In the genomic region with DNA sequence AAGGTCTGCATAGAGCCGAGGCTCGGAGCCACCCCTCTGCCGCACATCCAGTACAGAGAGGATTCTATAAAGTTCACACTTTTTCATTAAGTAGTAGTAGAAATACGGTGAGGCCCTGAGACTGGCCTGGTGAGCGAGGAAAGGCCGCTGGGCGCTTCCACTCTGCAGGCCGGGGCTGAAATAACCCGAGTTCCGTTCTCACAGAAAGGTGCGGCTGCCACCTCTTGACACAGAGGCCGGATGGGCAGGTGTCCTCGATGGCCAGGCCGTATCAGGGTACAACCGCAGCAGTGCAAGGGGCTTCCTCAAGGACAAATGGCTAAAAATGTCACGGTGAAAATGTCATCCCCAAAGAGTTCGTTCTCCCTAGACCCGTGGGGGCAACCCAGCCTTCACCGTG, we compare ENCODE assay signal across 1 cellular context.
TF ChIP-seq lines count a peak whose summit lies in the region.

No MANE protein-coding gene starts in this region.

TF ChIP-seq in WTC11, 78 proteins besides CTCF, POLR2A, EP300 and RAD21 (continued from another document):
- TF ChIP-seq, protein P1, sequence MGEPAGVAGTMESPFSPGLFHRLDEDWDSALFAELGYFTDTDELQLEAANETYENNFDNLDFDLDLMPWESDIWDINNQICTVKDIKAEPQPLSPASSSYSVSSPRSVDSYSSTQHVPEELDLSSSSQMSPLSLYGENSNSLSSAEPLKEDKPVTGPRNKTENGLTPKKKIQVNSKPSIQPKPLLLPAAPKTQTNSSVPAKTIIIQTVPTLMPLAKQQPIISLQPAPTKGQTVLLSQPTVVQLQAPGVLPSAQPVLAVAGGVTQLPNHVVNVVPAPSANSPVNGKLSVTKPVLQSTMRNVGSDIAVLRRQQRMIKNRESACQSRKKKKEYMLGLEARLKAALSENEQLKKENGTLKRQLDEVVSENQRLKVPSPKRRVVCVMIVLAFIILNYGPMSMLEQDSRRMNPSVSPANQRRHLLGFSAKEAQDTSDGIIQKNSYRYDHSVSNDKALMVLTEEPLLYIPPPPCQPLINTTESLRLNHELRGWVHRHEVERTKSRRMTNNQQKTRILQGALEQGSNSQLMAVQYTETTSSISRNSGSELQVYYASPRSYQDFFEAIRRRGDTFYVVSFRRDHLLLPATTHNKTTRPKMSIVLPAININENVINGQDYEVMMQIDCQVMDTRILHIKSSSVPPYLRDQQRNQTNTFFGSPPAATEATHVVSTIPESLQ (CRISPR knock-in tag; IDR thresholded peaks at IDR 0.05) = no peak
- TF ChIP-seq ZNF219 (CRISPR knock-in tag; IDR thresholded peaks at IDR 0.05; ENCODE audit: borderline replicate concordance) = no peak
- no peak for TF ChIP-seq NR1H2 (CRISPR knock-in tag; IDR thresholded peaks at IDR 0.05)
- TF ChIP-seq, protein P2, sequence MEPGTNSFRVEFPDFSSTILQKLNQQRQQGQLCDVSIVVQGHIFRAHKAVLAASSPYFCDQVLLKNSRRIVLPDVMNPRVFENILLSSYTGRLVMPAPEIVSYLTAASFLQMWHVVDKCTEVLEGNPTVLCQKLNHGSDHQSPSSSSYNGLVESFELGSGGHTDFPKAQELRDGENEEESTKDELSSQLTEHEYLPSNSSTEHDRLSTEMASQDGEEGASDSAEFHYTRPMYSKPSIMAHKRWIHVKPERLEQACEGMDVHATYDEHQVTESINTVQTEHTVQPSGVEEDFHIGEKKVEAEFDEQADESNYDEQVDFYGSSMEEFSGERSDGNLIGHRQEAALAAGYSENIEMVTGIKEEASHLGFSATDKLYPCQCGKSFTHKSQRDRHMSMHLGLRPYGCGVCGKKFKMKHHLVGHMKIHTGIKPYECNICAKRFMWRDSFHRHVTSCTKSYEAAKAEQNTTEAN (CRISPR knock-in tag; IDR thresholded peaks at IDR 0.05) = no peak
- no peak for TF ChIP-seq TP53 (CRISPR knock-in tag; IDR thresholded peaks at IDR 0.05)
- TF ChIP-seq NFE2L1 (CRISPR knock-in tag; IDR thresholded peaks at IDR 0.05) = no peak
